9 cellular contexts compared by ENCODE assay signal in the genomic region with DNA sequence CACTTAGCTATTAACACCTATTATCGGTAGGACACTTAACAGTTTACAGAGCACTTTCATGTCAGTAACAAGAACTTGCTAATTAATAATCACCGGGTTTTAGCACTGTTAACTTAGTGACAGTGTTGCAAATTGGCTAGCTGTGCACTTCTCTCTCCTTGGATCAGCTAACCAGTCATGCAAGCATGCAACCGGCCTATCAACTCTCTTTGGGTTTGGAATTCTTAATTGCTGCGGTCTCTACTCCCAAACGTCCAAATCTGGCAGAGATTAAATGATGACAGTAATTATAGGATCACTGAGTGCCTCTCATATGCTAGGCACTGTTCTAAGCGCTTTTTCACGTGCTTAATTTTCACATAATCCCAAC. TPM values are rescaled to one million over a fixed set of nuclear protein-coding genes. Genes with fewer than 3 reads are reported as not detected.
DNase-seq lines count a peak whose midpoint lies in the region; ATAC-seq and TF ChIP-seq lines count a peak whose summit lies in the region.
"Had no signal": no experiment of that assay in that cellular context is flagged by ENCODE, and none has a peak within 500 bp of the region (broad histone marks: within the 10 kb centered on the region; RNA-seq: fewer than 3 reads in every experiment).

No MANE protein-coding gene starts in this region.

- no peak for TF ChIP-seq POLR2A in gastroesophageal sphincter (IDR thresholded peaks at IDR 0.05)

- H3K4me1 Mint-ChIP-seq in T-helper 2 cell treated with Interferon-gamma antibody and Interleukin-4, amounts not matched to agents 5 μg/mL and 100 μg/mL, for 36 hours (ENCODE audit: low read depth) = peaks cover 26% of the 10 kb centered on the region
- peaks cover 47% of the 10 kb centered on the region for H3K4me1 Mint-ChIP-seq in stimulated activated naive CD8-positive, alpha-beta T cell treated with anti-CD3 and anti-CD28 coated beads, Interleukin-15, amount 100 ng/mL, for 72 hours

- H3K4me3 ChIP-seq in WI38 (ENCODE audit: low read depth, low read length) (peak overlapping the region; percentile 69), gastroesophageal sphincter (peak overlapping the region in 1 of 2 donors; percentile 98)

- peaks cover 10% of the 10 kb centered on the region for H3K36me3 Mint-ChIP-seq in T-helper 2 cell treated with Interferon-gamma antibody and Interleukin-4, amounts not matched to agents 5 μg/mL and 100 μg/mL, for 36 hours (ENCODE audit: low read depth)

- no peak for TF ChIP-seq CTCF in WI38 (IDR thresholded peaks at IDR 0.05; ENCODE audit: low read depth, low read length)
- no peak for TF ChIP-seq CTCF in gastroesophageal sphincter (IDR thresholded peaks at IDR 0.05)

- ATAC-seq in gastroesophageal sphincter (no peak), GM18867 (IDR thresholded peaks at IDR 0.05; ENCODE audit: unreplicated experiment) (no peak)
- no peak for ATAC-seq in stimulated activated naive CD8-positive, alpha-beta T cell treated with anti-CD3 and anti-CD28 coated beads, Interleukin-15, amount 100 ng/mL, for 72 hours

- peak overlapping the region in 3 of 4 donors; percentile 92 to 95 (median 93) for H3K27ac ChIP-seq in gastroesophageal sphincter

- 26 to 27% methylated on average over 5 to 7 of the region's 7 CpGs for WGBS in gastroesophageal sphincter (ENCODE audit: low coverage in 1 of 2), 2 donors

- H3K27me3 ChIP-seq in gastroesophageal sphincter = no peaks in the 10 kb centered on the region

- H3K27ac Mint-ChIP-seq in T-helper 2 cell treated with Interferon-gamma antibody and Interleukin-4, amounts not matched to agents 5 μg/mL and 100 μg/mL, for 36 hours = no peak overlapping the region
- H3K27ac Mint-ChIP-seq in stimulated activated naive CD8-positive, alpha-beta T cell treated with anti-CD3 and anti-CD28 coated beads, Interleukin-15, amount 100 ng/mL, for 72 hours = no peak overlapping the region

- DNase-seq in T-helper 2 cell treated with Interferon-gamma antibody and Interleukin-4, amounts not matched to agents 5 μg/mL and 100 μg/mL, for 36 hours (ENCODE audit: low spot score) = no peak
- DNase-seq in T-helper 2 cell = no peak
- DNase-seq in stimulated activated naive CD8-positive, alpha-beta T cell treated with anti-CD3 and anti-CD28 coated beads, Interleukin-15, amount 100 ng/mL, for 72 hours = no peak
- no peak for DNase-seq in T-helper 9 cell
- no peak for DNase-seq in NCI-H526 treated with DMSO at 0.1 percent for 48 hours (lab: John Stamatoyannopoulos, UW)

- peaks cover 2% of the 10 kb centered on the region for H3K27me3 Mint-ChIP-seq in T-helper 2 cell treated with Interferon-gamma antibody and Interleukin-4, amounts not matched to agents 5 μg/mL and 100 μg/mL, for 36 hours (ENCODE audit: low read depth)
- no peaks in the 10 kb centered on the region for H3K27me3 Mint-ChIP-seq in stimulated activated naive CD8-positive, alpha-beta T cell treated with anti-CD3 and anti-CD28 coated beads, Interleukin-15, amount 100 ng/mL, for 72 hours

- H3K4me3 Mint-ChIP-seq in T-helper 2 cell treated with Interferon-gamma antibody and Interleukin-4, amounts not matched to agents 5 μg/mL and 100 μg/mL, for 36 hours = peak overlapping the region; percentile 87
- peak overlapping the region; percentile 83 to 87 for H3K4me3 Mint-ChIP-seq in stimulated activated naive CD8-positive, alpha-beta T cell treated with anti-CD3 and anti-CD28 coated beads, Interleukin-15, amount 100 ng/mL, for 72 hours

- H3K4me1 ChIP-seq in gastroesophageal sphincter = peaks cover 0 to 60% (median 18%) of the 10 kb centered on the region in 3 donors

- H3K36me3 ChIP-seq in gastroesophageal sphincter = no peaks in the 10 kb centered on the region

- peaks cover 5% of the 10 kb centered on the region for H3K9me3 Mint-ChIP-seq in T-helper 2 cell treated with Interferon-gamma antibody and Interleukin-4, amounts not matched to agents 5 μg/mL and 100 μg/mL, for 36 hours
- H3K9me3 Mint-ChIP-seq in stimulated activated naive CD8-positive, alpha-beta T cell treated with anti-CD3 and anti-CD28 coated beads, Interleukin-15, amount 100 ng/mL, for 72 hours = no peaks in the 10 kb centered on the region

- TF ChIP-seq EP300 in gastroesophageal sphincter (IDR thresholded peaks at IDR 0.05) = no peak

- peaks cover 0 to 7% (median 0%) of the 10 kb centered on the region in 3 donors for H3K9me3 ChIP-seq in gastroesophageal sphincter

RNA-seq across cellular contexts. Expression of gene EPS15L1, which starts 1.2 kb away (rescaled TPM):
- 10 to 100 TPM in 3 of 4 donors, 1 to 10 TPM in 1; 8.4 to 22.1 (median 15.2) TPM for total RNA-seq in gastroesophageal sphincter

RNA-seq across cellular contexts. Expression of gene CALR3, which starts 25.4 kb away (rescaled TPM):
- not detected for total RNA-seq in gastroesophageal sphincter
- total RNA-seq: M059J had no signal

RNA-seq across cellular contexts. Expression of gene C19orf44, which starts 25.7 kb away (rescaled TPM):
- total RNA-seq in gastroesophageal sphincter = 10 to 100 TPM in 3 of 4 donors, 1 to 10 TPM in 1; 8.1 to 12.3 (median 11.9) TPM
